19 cellular contexts compared by ENCODE assay signal in the genomic region with DNA sequence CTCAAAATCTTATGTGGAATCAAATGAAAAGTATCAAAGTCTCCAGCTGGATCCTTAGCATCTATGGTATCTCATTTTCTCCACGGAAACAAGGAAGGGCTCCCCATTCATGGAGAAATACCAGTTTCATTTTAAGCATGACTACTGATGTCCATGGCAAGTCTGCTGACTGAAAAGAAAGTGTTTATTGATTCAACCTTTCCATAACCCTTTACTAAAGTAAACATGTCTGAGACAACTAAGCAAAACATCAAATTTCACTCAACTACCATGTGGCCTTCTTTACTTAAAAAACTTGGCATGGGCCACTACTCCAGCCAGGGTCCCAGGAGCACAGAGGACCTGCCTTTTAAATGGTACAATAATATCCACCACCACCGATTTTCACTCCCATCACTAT.
A peak's percentile ranks its signal among the peaks of the same experiment; 100 is the strongest.
DNase-seq lines count a peak whose midpoint lies in the region; ATAC-seq, FAIRE-seq and TF ChIP-seq lines count a peak whose summit lies in the region.
"Had no signal": no experiment of that assay in that cellular context is flagged by ENCODE, and none has a peak within 500 bp of the region (broad histone marks: within the 10 kb centered on the region; RNA-seq: fewer than 3 reads in every experiment).

No MANE protein-coding gene starts in this region.

- no peak overlapping the region for H3K4me3 Mint-ChIP-seq in immature natural killer cell
- H3K4me3 Mint-ChIP-seq: CD4-positive, alpha-beta memory T cell; H9 had no signal

- H3K9me3 ChIP-seq in AG04450 (ENCODE audit: control insufficient read depth, insufficient read depth, low read length): no peaks in the 10 kb centered on the region
- H3K9me3 ChIP-seq: BE2C had no signal

- no peak overlapping the region for H3K27ac ChIP-seq in AG04450 (ENCODE audit: low read depth, low read length)
- H3K27ac ChIP-seq: C4-2B, GM23248 had no signal

- H3K36me3 Mint-ChIP-seq in immature natural killer cell: no peaks in the 10 kb centered on the region
- H3K36me3 Mint-ChIP-seq: CD4-positive, alpha-beta memory T cell had no signal

- no peak for TF ChIP-seq POLR2A in H54 (IDR thresholded peaks at IDR 0.05; ENCODE audit: low read depth, low read length)

- H3K27me3 ChIP-seq in AG04450 (ENCODE audit: control insufficient read depth, insufficient read depth, low read length): no peaks in the 10 kb centered on the region
- H3K27me3 ChIP-seq: BE2C had no signal

- DNase-seq in AG04450 (ENCODE audit: low read depth, low spot score) (peak; percentile 15), H54 (ENCODE audit: insufficient read length, low spot score) (no peak), choroid plexus epithelial cell (ENCODE audit: low read depth) (peak; percentile 26), immature natural killer cell (no peak), globus pallidus (ENCODE audit: low spot score) (no peak)
- DNase-seq: BE2C; CD4-positive, alpha-beta memory T cell; COR-L47; DMS79 treated with DMSO at 0.1 percent for 48 hours; EL; GM23248; H9 had no signal

- no peak overlapping the region for H3K4me3 ChIP-seq in AG04450 (ENCODE audit: low read depth, low read length)
- no peak overlapping the region for H3K4me3 ChIP-seq in choroid plexus epithelial cell (ENCODE audit: low read depth, low read length)
- H3K4me3 ChIP-seq: GM23248 had no signal

- FAIRE-seq in H54 (lab: Jason Lieb, UNC) (peak; percentile 11), islet of Langerhans (lab: Jason Lieb, UNC) (peak; percentile 5)
- FAIRE-seq: A204.1, D721Med, G401.6, GM12891 had no signal

- no peak for TF ChIP-seq CTCF in AG04450 (IDR thresholded peaks at IDR 0.05; ENCODE audit: low read depth, low read length)
- TF ChIP-seq CTCF in choroid plexus epithelial cell (conservative IDR thresholded peaks at IDR 0.05; ENCODE audit: low read depth, low read length): no peak

- peaks cover 3 to 54% (median 22%) of the 10 kb centered on the region in 6 donors for H3K9me3 Mint-ChIP-seq in immature natural killer cell
- H3K9me3 Mint-ChIP-seq: H9 had no signal

- H3K27me3 Mint-ChIP-seq in immature natural killer cell (ENCODE audit: low read depth in 3 of 3): peaks cover 0 to 2% (median 2%) of the 10 kb centered on the region in 3 donors
- H3K27me3 Mint-ChIP-seq: CD4-positive, alpha-beta memory T cell had no signal

- no peak overlapping the region for H3K27ac Mint-ChIP-seq in immature natural killer cell
- H3K27ac Mint-ChIP-seq: CD4-positive, alpha-beta memory T cell; H9 had no signal

- CTCF ChIA-PET in AG04450 (lab: Charles Lee): no interaction called here

- no peaks in the 10 kb centered on the region for H3K4me1 Mint-ChIP-seq in immature natural killer cell
- H3K4me1 Mint-ChIP-seq: CD4-positive, alpha-beta memory T cell; H9 had no signal

- POLR2A ChIA-PET in AG04450 (lab: Yijun Ruan, JAX): no interaction called here

- no peak for ATAC-seq in HG03354 (IDR thresholded peaks at IDR 0.05; ENCODE audit: poor library complexity, severe bottlenecking, unreplicated experiment)

Comparison
In these comparisons a context has a peak if more than half of its experiments do, and no peak if none do; other contexts are left out.
1. DNase-seq: peak in AG04450 (single experiment) and choroid plexus epithelial cell (single experiment); none in H54 (single experiment), immature natural killer cell (0 of 3) and globus pallidus (single experiment).